1 cellular context compared by ENCODE assay signal in genomic region chr12:18217981-18218380, GRCh38.
TF ChIP-seq lines count a peak whose summit lies in the region.

No MANE protein-coding gene starts in this region.

TF ChIP-seq in neural cell, 6 proteins besides CTCF, POLR2A, EP300 and RAD21 (continued from another document):
- TF ChIP-seq REST (IDR thresholded peaks at IDR 0.05; ENCODE audit: borderline replicate concordance), result no peak
TF ChIP-seq in neural cell: peak in this region for 0.
